ENCODE assay signal across 14 cellular contexts in genomic region chr3:38119802-38120689, GRCh38. TPM values are rescaled to one million over a fixed set of nuclear protein-coding genes. Genes with fewer than 3 reads are reported as not detected.
DNase-seq lines count a peak whose midpoint lies in the region; ATAC-seq and TF ChIP-seq lines count a peak whose summit lies in the region.
"Had no signal": no experiment of that assay in that cellular context is flagged by ENCODE, and none has a peak within 500 bp of the region (broad histone marks: within the 10 kb centered on the region; RNA-seq: fewer than 3 reads in every experiment).

No MANE protein-coding gene starts in this region.

- peak overlapping the region; percentile 62 to 84 for H3K27ac Mint-ChIP-seq in activated naive CD4-positive, alpha-beta T cell treated with anti-CD3 and anti-CD28 coated beads, Interleukin-2, amount 50 U/mL, for 72 hours
- H3K27ac Mint-ChIP-seq in activated naive CD4-positive, alpha-beta T cell treated with anti-CD3 and anti-CD28 coated beads for 36 hours, result no peak overlapping the region
- peak overlapping the region; percentile 93 for H3K27ac Mint-ChIP-seq in stimulated activated effector memory CD8-positive, alpha-beta T cell treated with anti-CD3 and anti-CD28 coated beads, Interleukin-12 subunit alpha, Interleukin-12 subunit beta, amount 100 ng/mL, for 72 hours
- H3K27ac Mint-ChIP-seq: CD4-positive, alpha-beta T cell; nephron had no signal

- H3K27me3 ChIP-seq in right lobe of liver, result no peaks in the 10 kb centered on the region

- CTCF ChIA-PET in activated naive CD4-positive, alpha-beta T cell treated with anti-CD3 and anti-CD28 coated beads for 36 hours (lab: Charles Lee), result interaction anchor here (0.8 to 4.5 kb wide), 5 partner anchors 9 to 361 kb away, joined by 3 to 31 read pairs (median 5); partner anchors contain the start of gene XYLB
- CTCF ChIA-PET in RWPE1 (lab: Yijun Ruan, JAX), result no interaction called here

- DNase-seq in activated naive CD4-positive, alpha-beta T cell treated with anti-CD3 and anti-CD28 coated beads, Interleukin-2, amount 50 U/mL, for 72 hours (ENCODE audit: low spot score in 2 of 2), result peak in 1 of 2 donors; percentile 51
- no peak for DNase-seq in activated naive CD4-positive, alpha-beta T cell treated with anti-CD3 and anti-CD28 coated beads for 36 hours
- DNase-seq in RWPE1 (ENCODE audit: low spot score) (no peak), right lobe of liver (peak; percentile 16 to 47 (median 46)), inferior parietal cortex (ENCODE audit: extremely low spot score) (no peak), GF-D8 (lab: John Stamatoyannopoulos, UW) (no peak)
- DNase-seq in stimulated activated effector memory CD8-positive, alpha-beta T cell treated with anti-CD3 and anti-CD28 coated beads, Interleukin-12 subunit alpha, Interleukin-12 subunit beta, amount 100 ng/mL, for 72 hours (ENCODE audit: low spot score in 2 of 2), result no peak
- DNase-seq: activated naive CD4-positive, alpha-beta T cell treated with Interleukin-2 at 50 U/mL for 16 hours; NCI-H69 had no signal

- no peaks in the 10 kb centered on the region for H3K9me3 ChIP-seq in right lobe of liver
- H3K9me3 ChIP-seq: thoracic aorta had no signal

- H3K27ac ChIP-seq in RWPE1 (peak overlapping the region; percentile 26), right lobe of liver (peak overlapping the region in 1 of 3 donors; percentile 13)
- H3K27ac ChIP-seq: thoracic aorta had no signal

- peaks cover 0 to 54% (median 33%) of the 10 kb centered on the region in 4 donors for H3K36me3 ChIP-seq in right lobe of liver

- no peak overlapping the region for H3K4me3 ChIP-seq in right lobe of liver
- H3K4me3 ChIP-seq: K562, thoracic aorta had no signal

- POLR2A ChIA-PET in RWPE1 (lab: Yijun Ruan, JAX; ENCODE audit: low non-redundant PET), result no interaction called here

- no peaks in the 10 kb centered on the region for H3K36me3 Mint-ChIP-seq in activated naive CD4-positive, alpha-beta T cell treated with anti-CD3 and anti-CD28 coated beads, Interleukin-2, amount 50 U/mL, for 72 hours
- H3K36me3 Mint-ChIP-seq in activated naive CD4-positive, alpha-beta T cell treated with anti-CD3 and anti-CD28 coated beads for 36 hours (ENCODE audit: low read depth), result peaks cover 13% of the 10 kb centered on the region
- peaks cover 50% of the 10 kb centered on the region for H3K36me3 Mint-ChIP-seq in stimulated activated effector memory CD8-positive, alpha-beta T cell treated with anti-CD3 and anti-CD28 coated beads, Interleukin-12 subunit alpha, Interleukin-12 subunit beta, amount 100 ng/mL, for 72 hours

- ATAC-seq in activated naive CD4-positive, alpha-beta T cell treated with anti-CD3 and anti-CD28 coated beads, Interleukin-2, amount 50 U/mL, for 72 hours, result no peak
- ATAC-seq in right lobe of liver (no peak), HG02981 (IDR thresholded peaks at IDR 0.05; ENCODE audit: unreplicated experiment) (no peak)
- no peak for ATAC-seq in stimulated activated effector memory CD8-positive, alpha-beta T cell treated with anti-CD3 and anti-CD28 coated beads, Interleukin-12 subunit alpha, Interleukin-12 subunit beta, amount 100 ng/mL, for 72 hours
- ATAC-seq: K562 had no signal

- no peak for TF ChIP-seq POLR2A in right lobe of liver (IDR thresholded peaks at IDR 0.05)

- TF ChIP-seq CTCF in RWPE1 (conservative IDR thresholded peaks at IDR 0.05; ENCODE audit: low read depth), result no peak
- no peak for TF ChIP-seq CTCF in right lobe of liver (IDR thresholded peaks at IDR 0.05)

- H3K4me3 Mint-ChIP-seq in activated naive CD4-positive, alpha-beta T cell treated with anti-CD3 and anti-CD28 coated beads for 36 hours, result no peak overlapping the region
- no peak overlapping the region for H3K4me3 Mint-ChIP-seq in stimulated activated effector memory CD8-positive, alpha-beta T cell treated with anti-CD3 and anti-CD28 coated beads, Interleukin-12 subunit alpha, Interleukin-12 subunit beta, amount 100 ng/mL, for 72 hours
- H3K4me3 Mint-ChIP-seq: CD4-positive, alpha-beta T cell; nephron had no signal

- H3K4me1 ChIP-seq in right lobe of liver, result peaks cover 0 to 58% (median 23%) of the 10 kb centered on the region in 4 donors

- no peaks in the 10 kb centered on the region for H3K9me3 Mint-ChIP-seq in activated naive CD4-positive, alpha-beta T cell treated with anti-CD3 and anti-CD28 coated beads, Interleukin-2, amount 50 U/mL, for 72 hours
- no peaks in the 10 kb centered on the region for H3K9me3 Mint-ChIP-seq in activated naive CD4-positive, alpha-beta T cell treated with anti-CD3 and anti-CD28 coated beads for 36 hours
- no peaks in the 10 kb centered on the region for H3K9me3 Mint-ChIP-seq in stimulated activated effector memory CD8-positive, alpha-beta T cell treated with anti-CD3 and anti-CD28 coated beads, Interleukin-12 subunit alpha, Interleukin-12 subunit beta, amount 100 ng/mL, for 72 hours
- H3K9me3 Mint-ChIP-seq: CD4-positive, alpha-beta T cell; nephron had no signal

- peaks cover 4% of the 10 kb centered on the region for H3K4me1 Mint-ChIP-seq in activated naive CD4-positive, alpha-beta T cell treated with anti-CD3 and anti-CD28 coated beads for 36 hours (ENCODE audit: low read depth)
- peaks cover 18% of the 10 kb centered on the region for H3K4me1 Mint-ChIP-seq in stimulated activated effector memory CD8-positive, alpha-beta T cell treated with anti-CD3 and anti-CD28 coated beads, Interleukin-12 subunit alpha, Interleukin-12 subunit beta, amount 100 ng/mL, for 72 hours
- H3K4me1 Mint-ChIP-seq: nephron had no signal

- H3K27me3 Mint-ChIP-seq in activated naive CD4-positive, alpha-beta T cell treated with anti-CD3 and anti-CD28 coated beads for 36 hours (ENCODE audit: low read depth), result no peaks in the 10 kb centered on the region
- H3K27me3 Mint-ChIP-seq: CD4-positive, alpha-beta T cell had no signal

- 70% methylated on average over 2 of the region's 7 CpGs for WGBS in right lobe of liver (ENCODE audit: insufficient coverage, low coverage, low lambda C conversion rate, missing lambda C conversion rate)

- intact Hi-C loops in activated naive CD4-positive, alpha-beta T cell treated with anti-CD3 and anti-CD28 coated beads for 36 hours (cut with micrococcal nuclease), result loop anchor here (5.0 to 10.0 kb wide), 2 partner anchors 162 to 265 kb away; partner anchors contain the start of gene SLC22A14
- intact Hi-C loops in right lobe of liver (cut with DNase I), result loop anchor here (10.0 kb wide), 2 partner anchors 115 to 355 kb away; no protein-coding TSS in a partner anchor

RNA-seq across cellular contexts. Expression of gene ACAA1, which starts 16.9 kb away (rescaled TPM):
- 10 to 100 TPM; 73.9 to 83.9 TPM for total RNA-seq in activated naive CD4-positive, alpha-beta T cell treated with anti-CD3 and anti-CD28 coated beads, Interleukin-2, amount 50 U/mL, for 72 hours
- 10 to 100 TPM; 57.5 to 58.7 TPM for total RNA-seq in activated naive CD4-positive, alpha-beta T cell treated with anti-CD3 and anti-CD28 coated beads for 36 hours
- total RNA-seq in right lobe of liver, result 100 to 1,000 TPM; 192 to 441 (median 309) TPM

RNA-seq across cellular contexts. Expression of gene MYD88, which starts 18.4 kb away (rescaled TPM):
- total RNA-seq in activated naive CD4-positive, alpha-beta T cell treated with anti-CD3 and anti-CD28 coated beads, Interleukin-2, amount 50 U/mL, for 72 hours, result 10 to 100 TPM; 23.5 to 41.2 TPM
- 10 to 100 TPM; 16.6 to 19.3 TPM for total RNA-seq in activated naive CD4-positive, alpha-beta T cell treated with anti-CD3 and anti-CD28 coated beads for 36 hours
- total RNA-seq in right lobe of liver, result 10 to 100 TPM; 24.3 to 57.3 (median 37.0) TPM

RNA-seq across cellular contexts. Expression of gene OXSR1, which starts 45.3 kb away (rescaled TPM):
- 10 to 100 TPM; 46.8 to 58.3 TPM for total RNA-seq in activated naive CD4-positive, alpha-beta T cell treated with anti-CD3 and anti-CD28 coated beads, Interleukin-2, amount 50 U/mL, for 72 hours
- 10 to 100 TPM; 33.8 to 35.0 TPM for total RNA-seq in activated naive CD4-positive, alpha-beta T cell treated with anti-CD3 and anti-CD28 coated beads for 36 hours
- total RNA-seq in right lobe of liver, result 10 to 100 TPM; 12.0 to 20.3 (median 15.2) TPM

Comparison
In these comparisons a context has a peak if more than half of its experiments do, and no peak if none do; other contexts are left out.
1. DNase-seq: peak in right lobe of liver (3 of 3); none in activated naive CD4-positive, alpha-beta T cell treated with anti-CD3 and anti-CD28 coated beads for 36 hours (single experiment), RWPE1 (single experiment), stimulated activated effector memory CD8-positive, alpha-beta T cell treated with anti-CD3 and anti-CD28 coated beads, Interleukin-12 subunit alpha, Interleukin-12 subunit beta, amount 100 ng/mL, for 72 hours (0 of 2), inferior parietal cortex (single experiment) and GF-D8 (single experiment).